ENCODE assay signal across 22 cellular contexts in the genomic region with DNA sequence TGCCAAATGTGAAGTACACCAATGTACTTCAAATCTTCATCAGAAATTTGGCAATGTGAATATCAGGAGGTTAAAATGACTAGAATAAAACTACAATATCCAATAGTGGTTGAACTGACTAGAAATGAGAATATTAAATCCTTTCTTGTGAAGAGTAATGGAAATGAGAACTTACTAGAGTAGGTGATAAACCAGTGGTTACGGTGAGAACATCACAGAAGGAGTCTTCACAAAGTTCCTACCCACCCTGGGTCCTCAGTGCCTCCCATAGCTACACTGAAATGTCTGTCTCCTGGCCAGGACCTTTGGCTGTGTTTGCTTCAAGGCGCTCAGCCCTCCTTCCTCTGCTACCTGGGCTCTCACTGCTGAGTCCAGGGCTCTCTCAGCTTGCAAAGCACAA.
DNase-seq lines count a peak whose midpoint lies in the region; ATAC-seq, FAIRE-seq and TF ChIP-seq lines count a peak whose summit lies in the region.
"Had no signal": no experiment of that assay in that cellular context is flagged by ENCODE, and none has a peak within 500 bp of the region (broad histone marks: within the 10 kb centered on the region; RNA-seq: fewer than 3 reads in every experiment).

No MANE protein-coding gene starts in this region.

- FAIRE-seq in H1 (lab: Jason Lieb, UNC), result no peak
- FAIRE-seq: A549, D721Med, GM12891, GM19239 had no signal

- no peak overlapping the region for H2AFZ ChIP-seq in H1 (ENCODE audit: low read length)
- no peak overlapping the region for H2AFZ ChIP-seq in mesenchymal stem cell (ENCODE audit: low read depth, low read length)

- H3K4ac ChIP-seq in H1 (replicated peaks; ENCODE audit: insufficient read length, low read depth, low read length), result no peak overlapping the region
- no peak overlapping the region for H3K4ac ChIP-seq in mesenchymal stem cell (ENCODE audit: low read depth in 1 of 2, low read length in 2 of 2)
- no peak overlapping the region for H3K4ac ChIP-seq in mesendoderm (ENCODE audit: low read depth, low read length)

- peaks cover 0 to 2% of the 10 kb centered on the region in 2 experiments for H4K20me1 ChIP-seq in H1 (replicated peaks in 1 of 2; ENCODE audit: control insufficient read depth in 1 of 2, insufficient read depth in 2 of 2, low read length in 2 of 2)
- H4K20me1 ChIP-seq: BLaER1 treated with 17β-estradiol and CSF1 and Interleukin-3, amounts not matched to agents 10 nM and 100 nM had no signal

- CTCF ChIA-PET in H1 (lab: Charles Lee; ENCODE audit: partially characterized antibody), result interaction anchor here (0.6 to 1.6 kb wide), 4 partner anchors 8 to 1404 kb away, joined by 3 to 8 read pairs (median 4); no protein-coding TSS in a partner anchor

- H4K5ac ChIP-seq in H1 (ENCODE audit: insufficient read length, low read depth, low read length), result no peak overlapping the region
- no peak overlapping the region for H4K5ac ChIP-seq in mesendoderm (ENCODE audit: low read length)

- H2BK12ac ChIP-seq in H1 (ENCODE audit: low read depth, low read length) (no peak overlapping the region), mesenchymal stem cell (ENCODE audit: low read length in 2 of 2) (no peak overlapping the region)

- no peak for TF ChIP-seq RAD21 in H1 (IDR thresholded peaks at IDR 0.05 in 1 of 2, conservative IDR thresholded peaks at IDR 0.05 in 1 of 2; ENCODE audit: low read depth in 2 of 2, low read length in 2 of 2)

- H2BK15ac ChIP-seq in H1 (ENCODE audit: low read length) (no peak overlapping the region), mesenchymal stem cell (ENCODE audit: low read depth, poor library complexity, severe bottlenecking) (no peak overlapping the region), mesendoderm (replicated peaks; ENCODE audit: low read depth) (no peak overlapping the region)

- no peak for TF ChIP-seq CTCF in H1 (IDR thresholded peaks at IDR 0.05; ENCODE audit: control extremely low read depth in 1 of 3, insufficient read depth in 1 of 3, low read depth in 1 of 3, low read length in 3 of 3)
- no peak for TF ChIP-seq CTCF in mesothelial cell of epicardium (IDR thresholded peaks at IDR 0.05; ENCODE audit: unreplicated experiment)

- no peak overlapping the region for H3K4me3 Mint-ChIP-seq in mesothelial cell of epicardium
- peak overlapping the region; percentile 21 for H3K4me3 Mint-ChIP-seq in natural killer cell treated with Interleukin-12 subunit alpha and Interleukin-12 subunit beta and Interleukin-15 and Interleukin-18, amount 100 ng/mL, for 72 hours
- H3K4me3 Mint-ChIP-seq: B cell; CD4-positive, alpha-beta T cell; CD8-positive, alpha-beta T cell had no signal

- peak in 1 of 2 donors; percentile 74 for ATAC-seq in natural killer cell treated with Interleukin-12 subunit alpha and Interleukin-12 subunit beta and Interleukin-15 and Interleukin-18, amount 100 ng/mL, for 72 hours
- no peak for ATAC-seq in GM21619 (IDR thresholded peaks at IDR 0.05; ENCODE audit: unreplicated experiment)
- ATAC-seq: A549; CD8-positive, alpha-beta T cell had no signal

- TF ChIP-seq POLR2A in H1 (IDR thresholded peaks at IDR 0.05; ENCODE audit: control extremely low read depth in 1 of 2, low read depth in 2 of 2, low read length in 2 of 2), result no peak

- H4K91ac ChIP-seq in H1 (replicated peaks; ENCODE audit: insufficient read length, low read length) (peak overlapping the region; percentile 10), mesenchymal stem cell (ENCODE audit: low read length) (no peak overlapping the region)

- no peak overlapping the region for H3K9ac ChIP-seq in H1 (replicated peaks in 1 of 4; ENCODE audit: extremely low read depth in 1 of 4, low read depth in 3 of 4, low read length in 3 of 4)
- no peak overlapping the region for H3K9ac ChIP-seq in mesenchymal stem cell (ENCODE audit: low read length)
- H3K9ac ChIP-seq in mesendoderm (ENCODE audit: low read length), result no peak overlapping the region
- H3K9ac ChIP-seq: BLaER1 treated with 17β-estradiol and CSF1 and Interleukin-3, amounts not matched to agents 10 nM and 100 nM had no signal

- H3K23ac ChIP-seq in H1 (ENCODE audit: insufficient read length), result no peak overlapping the region
- H3K23ac ChIP-seq in mesenchymal stem cell (ENCODE audit: low read length in 2 of 2), result no peak overlapping the region
- no peak overlapping the region for H3K23ac ChIP-seq in mesendoderm (ENCODE audit: low read length)

- DNase-seq in NCI-H69 (lab: John Stamatoyannopoulos, UW) (peak; percentile 6), H1 (ENCODE audit: low read depth in 1 of 2, low spot score in 2 of 2) (no peak), mesothelial cell of epicardium (ENCODE audit: low spot score in 2 of 2, unreplicated experiment in 2 of 2) (no peak), mesenchymal stem cell (no peak), mesendoderm (no peak)
- DNase-seq in natural killer cell treated with Interleukin-12 subunit alpha and Interleukin-12 subunit beta and Interleukin-15 and Interleukin-18, amount 100 ng/mL, for 72 hours (ENCODE audit: low spot score), result no peak
- no peak for DNase-seq in activated naive CD4-positive, alpha-beta T cell (lab: John Stamatoyannopoulos, UW)
- DNase-seq: Caco-2; Calu3; CD4-positive, alpha-beta T cell; CD8-positive, alpha-beta T cell; DMS79 treated with DMSO at 0.1 percent for 48 hours; GF-D8 had no signal

- no peak overlapping the region for H3K4me3 ChIP-seq in H1 (ENCODE audit: extremely low read depth in 1 of 4, insufficient read depth in 2 of 4, low read depth in 3 of 4, low read length in 4 of 4)
- H3K4me3 ChIP-seq in mesenchymal stem cell (ENCODE audit: insufficient read depth in 1 of 2, low read depth in 1 of 2, low read length in 2 of 2), result no peak overlapping the region
- no peak overlapping the region for H3K4me3 ChIP-seq in mesendoderm (ENCODE audit: low read length)
- H3K4me3 ChIP-seq: A549; BLaER1 treated with 17β-estradiol and CSF1 and Interleukin-3, amounts not matched to agents 10 nM and 100 nM had no signal

- no peaks in the 10 kb centered on the region for H3K36me3 ChIP-seq in H1 (ENCODE audit: control insufficient read depth in 2 of 4, insufficient read depth in 4 of 4, low read length in 3 of 4)
- H3K36me3 ChIP-seq in mesenchymal stem cell (ENCODE audit: control insufficient read depth in 1 of 2, insufficient read depth in 2 of 2, low read depth in 1 of 2, low read length in 2 of 2), result peaks cover 7% of the 10 kb centered on the region in 2 experiments
- H3K36me3 ChIP-seq in mesendoderm (ENCODE audit: control insufficient read depth, insufficient read depth, low read length), result no peaks in the 10 kb centered on the region

- H2BK5ac ChIP-seq in H1 (ENCODE audit: low read depth, low read length) (no peak overlapping the region), mesenchymal stem cell (ENCODE audit: low read depth, low read length, poor library complexity, severe bottlenecking) (no peak overlapping the region), mesendoderm (ENCODE audit: low read length) (no peak overlapping the region)

- no peak overlapping the region for H3K27ac ChIP-seq in H1 (ENCODE audit: low read depth, low read length)
- no peak overlapping the region for H3K27ac ChIP-seq in mesenchymal stem cell (ENCODE audit: low read length, poor library complexity, severe bottlenecking)
- no peak overlapping the region for H3K27ac ChIP-seq in mesendoderm (ENCODE audit: low read depth, low read length)
- H3K27ac ChIP-seq: 22Rv1; A549; BLaER1 treated with 17β-estradiol and CSF1 and Interleukin-3, amounts not matched to agents 10 nM and 100 nM; C4-2B had no signal

- H3K9me3 ChIP-seq in H1 (ENCODE audit: insufficient read depth in 2 of 2, low read depth in 1 of 2, low read length in 1 of 2) (no peaks in the 10 kb centered on the region), mesenchymal stem cell (ENCODE audit: control insufficient read depth, low read length) (no peaks in the 10 kb centered on the region)
- H3K9me3 ChIP-seq: A549, Caco-2 had no signal

- H3K14ac ChIP-seq in H1 (ENCODE audit: insufficient read length) (no peak overlapping the region), mesenchymal stem cell (ENCODE audit: low read length in 2 of 2) (no peak overlapping the region)

- H3K23me2 ChIP-seq in H1 (ENCODE audit: low read depth, low read length), result no peaks in the 10 kb centered on the region; the same call in 1 of the 2 replicates

- H2BK120ac ChIP-seq in H1 (replicated peaks; ENCODE audit: low read depth, low read length) (no peak overlapping the region), mesenchymal stem cell (ENCODE audit: low read depth, low read length) (no peak overlapping the region), mesendoderm (ENCODE audit: low read depth, low read length) (no peak overlapping the region)

- H3K27ac Mint-ChIP-seq in mesothelial cell of epicardium, result peak overlapping the region; percentile 36
- H3K27ac Mint-ChIP-seq in natural killer cell treated with Interleukin-12 subunit alpha and Interleukin-12 subunit beta and Interleukin-15 and Interleukin-18, amount 100 ng/mL, for 72 hours, result peak overlapping the region; percentile 7 to 54
- H3K27ac Mint-ChIP-seq: B cell; CD4-positive, alpha-beta T cell; CD8-positive, alpha-beta T cell had no signal

- H3K27me3 ChIP-seq in H1 (replicated peaks in 1 of 4; ENCODE audit: control insufficient read depth in 3 of 4, extremely low read depth in 1 of 4, insufficient read depth in 3 of 4, low read length in 3 of 4), result no peaks in the 10 kb centered on the region
- H3K27me3 ChIP-seq in mesenchymal stem cell (ENCODE audit: control insufficient read depth in 1 of 2, insufficient read depth in 1 of 2, low read length in 2 of 2), result no peaks in the 10 kb centered on the region
- H3K27me3 ChIP-seq in mesendoderm (ENCODE audit: insufficient read depth, low read length, poor library complexity), result no peaks in the 10 kb centered on the region
- H3K27me3 ChIP-seq: BLaER1 treated with 17β-estradiol and CSF1 and Interleukin-3, amounts not matched to agents 10 nM and 100 nM had no signal

- no peaks in the 10 kb centered on the region; a peak in 2 of 7 replicates for H3K4me1 ChIP-seq in H1 (replicated peaks in 1 of 4; ENCODE audit: control insufficient read depth in 3 of 4, insufficient read depth in 4 of 4, low read length in 3 of 4)
- no peaks in the 10 kb centered on the region for H3K4me1 ChIP-seq in mesenchymal stem cell (ENCODE audit: control insufficient read depth, insufficient read depth, low read depth, low read length)
- H3K4me1 ChIP-seq in mesendoderm (ENCODE audit: control insufficient read depth, low read depth, low read length), result peaks cover 5% of the 10 kb centered on the region
- H3K4me1 ChIP-seq: A549; BLaER1 treated with 17β-estradiol and CSF1 and Interleukin-3, amounts not matched to agents 10 nM and 100 nM; Caco-2 had no signal

- H3K36me3 Mint-ChIP-seq in mesothelial cell of epicardium, result peaks cover 6% of the 10 kb centered on the region
- peaks cover 3% of the 10 kb centered on the region for H3K36me3 Mint-ChIP-seq in natural killer cell treated with Interleukin-12 subunit alpha and Interleukin-12 subunit beta and Interleukin-15 and Interleukin-18, amount 100 ng/mL, for 72 hours

- H3K79me1 ChIP-seq in H1 (ENCODE audit: low read depth, low read length), result no peaks in the 10 kb centered on the region
- H3K79me1 ChIP-seq in mesenchymal stem cell (replicated peaks; ENCODE audit: low read length, poor library complexity, severe bottlenecking), result peaks cover 1% of the 10 kb centered on the region
- no peaks in the 10 kb centered on the region for H3K79me1 ChIP-seq in mesendoderm (ENCODE audit: low read length)

- H3K9me3 Mint-ChIP-seq in mesothelial cell of epicardium, result no peaks in the 10 kb centered on the region
- no peaks in the 10 kb centered on the region for H3K9me3 Mint-ChIP-seq in natural killer cell treated with Interleukin-12 subunit alpha and Interleukin-12 subunit beta and Interleukin-15 and Interleukin-18, amount 100 ng/mL, for 72 hours
- H3K9me3 Mint-ChIP-seq: CD4-positive, alpha-beta T cell; CD8-positive, alpha-beta T cell had no signal

- no peak for TF ChIP-seq EP300 in H1 (IDR thresholded peaks at IDR 0.05; ENCODE audit: borderline replicate concordance in 1 of 2, low read depth in 2 of 2, low read length in 2 of 2)

- H3K4me1 Mint-ChIP-seq in mesothelial cell of epicardium, result peaks cover 57% of the 10 kb centered on the region
- H3K4me1 Mint-ChIP-seq in natural killer cell treated with Interleukin-12 subunit alpha and Interleukin-12 subunit beta and Interleukin-15 and Interleukin-18, amount 100 ng/mL, for 72 hours (ENCODE audit: low read depth in 2 of 2), result peaks cover 10 to 12% of the 10 kb centered on the region in 2 donors
- H3K4me1 Mint-ChIP-seq: B cell had no signal

- H3K27me3 Mint-ChIP-seq in mesothelial cell of epicardium (ENCODE audit: low read depth), result no peaks in the 10 kb centered on the region
- no peaks in the 10 kb centered on the region for H3K27me3 Mint-ChIP-seq in natural killer cell treated with Interleukin-12 subunit alpha and Interleukin-12 subunit beta and Interleukin-15 and Interleukin-18, amount 100 ng/mL, for 72 hours
- H3K27me3 Mint-ChIP-seq: B cell; CD4-positive, alpha-beta T cell had no signal

- H3K18ac ChIP-seq in H1 (ENCODE audit: extremely low read depth, low read length) (no peak overlapping the region), mesenchymal stem cell (ENCODE audit: low read depth in 1 of 2, low read length in 2 of 2) (no peak overlapping the region), mesendoderm (ENCODE audit: low read length) (no peak overlapping the region)

- WGBS in H1 (ENCODE audit: extremely low coverage in 1 of 2, insufficient coverage in 1 of 2, insufficient read length in 1 of 2, insufficient replicate concordance in 2 of 2, low coverage in 1 of 2, low lambda C conversion rate in 2 of 2, missing lambda C conversion rate in 1 of 2), 2 experiments, result 89% methylated on average over 2 of the region's 2 CpGs; no CpG with 5 or more reads in 1 of the 2 experiments
- 86% methylated on average over 2 of the region's 2 CpGs for WGBS in mesenchymal stem cell
- no CpG with 5 or more reads among the region's 2 CpGs for WGBS in mesendoderm (ENCODE audit: extremely low coverage, insufficient coverage, low lambda C conversion rate)

- POLR2A ChIA-PET in H1 (lab: Charles Lee; ENCODE audit: partially characterized antibody), result no interaction called here

- H2BK20ac ChIP-seq in H1 (ENCODE audit: low read length), result no peak overlapping the region

- H3K79me2 ChIP-seq in H1 (ENCODE audit: control insufficient read depth in 1 of 2, insufficient read depth in 2 of 2, low read length in 2 of 2) (no peaks in the 10 kb centered on the region), mesendoderm (ENCODE audit: control insufficient read depth, insufficient read depth, low read length) (no peaks in the 10 kb centered on the region)

- H2AK5ac ChIP-seq in H1 (ENCODE audit: low read depth, low read length) (no peak overlapping the region), mesenchymal stem cell (ENCODE audit: low read length, severe bottlenecking) (no peak overlapping the region), mesendoderm (ENCODE audit: low read length) (no peak overlapping the region)

- H4K8ac ChIP-seq in H1 (ENCODE audit: extremely low read depth, insufficient read depth, low read length) (no peak overlapping the region), mesenchymal stem cell (ENCODE audit: low read length) (no peak overlapping the region), mesendoderm (ENCODE audit: low read depth, low read length) (no peak overlapping the region)

- H3K4me2 ChIP-seq in H1 (ENCODE audit: insufficient read depth in 1 of 2, low read depth in 2 of 2, low read length in 2 of 2) (no peak overlapping the region), mesenchymal stem cell (ENCODE audit: low read length, poor library complexity, severe bottlenecking) (no peak overlapping the region), mesendoderm (ENCODE audit: low read length) (no peak overlapping the region)
- H3K4me2 ChIP-seq: A549; BLaER1 treated with 17β-estradiol and CSF1 and Interleukin-3, amounts not matched to agents 10 nM and 100 nM had no signal

- H3K56ac ChIP-seq in H1 (replicated peaks; ENCODE audit: insufficient read length, low read depth, low read length) (no peak overlapping the region), mesendoderm (ENCODE audit: low read length) (no peak overlapping the region)
